Comparison of ENCODE assay signal across 7 cellular contexts in the genomic region with DNA sequence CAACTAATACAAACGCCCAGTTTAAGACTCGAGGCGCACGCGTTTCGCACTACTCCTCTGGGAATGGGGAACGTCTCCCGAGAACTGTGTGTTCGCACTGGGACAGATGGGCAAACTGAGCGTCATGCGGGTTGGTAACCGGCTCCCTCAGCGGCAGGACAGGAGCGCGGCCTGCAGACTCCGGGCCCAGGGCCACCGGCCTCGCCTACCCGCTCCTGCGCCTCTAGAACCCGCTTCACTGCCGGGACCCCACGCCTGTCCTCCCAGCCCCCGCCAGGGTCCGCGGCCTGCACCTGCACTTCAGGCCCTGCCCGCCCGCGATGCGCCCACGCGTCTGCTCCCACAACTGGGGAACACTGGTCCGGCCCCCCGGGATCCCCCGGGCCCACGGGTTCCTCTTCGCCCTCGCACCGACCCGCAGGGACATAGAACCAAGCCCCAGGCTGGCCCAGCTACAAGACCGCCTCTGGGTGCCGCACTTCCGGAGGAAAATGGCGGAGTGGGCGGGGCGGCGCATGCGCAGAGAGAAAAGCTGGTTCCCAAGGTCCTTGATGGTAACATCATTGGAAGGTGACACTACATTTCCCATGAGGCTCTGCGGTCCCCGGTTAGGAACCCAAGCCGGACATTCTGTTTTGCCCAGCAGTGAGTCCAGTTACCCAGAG. TPM values are rescaled to one million over a fixed set of nuclear protein-coding genes. Genes with fewer than 3 reads are reported as not detected.
DNase-seq lines count a peak whose midpoint lies in the region; ATAC-seq and TF ChIP-seq lines count a peak whose summit lies in the region.
"Not testable (repeated sequence)": the region's sequence is repeated elsewhere in the genome, so short reads cannot be mapped to it uniquely, and the experiment has no call there.

A gene (minus strand): TSS at position 459 of the 665 bp plus-strand sequence. CDS start 2,187 bp downstream, outside the sequence.

- H3K4me1 ChIP-seq in esophagus (ENCODE audit: control insufficient read depth in 2 of 2, insufficient read depth in 2 of 2, low read length in 1 of 2) = not testable (repeated sequence)

- TF ChIP-seq POLR2A in GM18505 (IDR thresholded peaks at IDR 0.05; ENCODE audit: borderline replicate concordance, extremely low read depth, insufficient read depth, insufficient read length) = peak; percentile 60

- not testable (repeated sequence) for H3K4me1 Mint-ChIP-seq in T-helper 1 cell treated with Interleukin-12 subunit alpha and Interleukin-12 subunit beta and Interleukin-4 antibody, amounts not matched to agents 30 μg/mL and 1 μg/mL, for 36 hours (ENCODE audit: low read depth)

- H3K4me3 Mint-ChIP-seq in T-helper 1 cell treated with Interleukin-12 subunit alpha and Interleukin-12 subunit beta and Interleukin-4 antibody, amounts not matched to agents 30 μg/mL and 1 μg/mL, for 36 hours = peak within 1 kb of the TSS; percentile 82

- H3K27ac Mint-ChIP-seq in T-helper 1 cell treated with Interleukin-12 subunit alpha and Interleukin-12 subunit beta and Interleukin-4 antibody, amounts not matched to agents 30 μg/mL and 1 μg/mL, for 36 hours = peak within 1 kb of the TSS; percentile 87

- peaks cover 16% of the 10 kb centered on the region for H3K36me3 Mint-ChIP-seq in T-helper 1 cell treated with Interleukin-12 subunit alpha and Interleukin-12 subunit beta and Interleukin-4 antibody, amounts not matched to agents 30 μg/mL and 1 μg/mL, for 36 hours (ENCODE audit: low read depth)

- H3K27me3 Mint-ChIP-seq in T-helper 1 cell treated with Interleukin-12 subunit alpha and Interleukin-12 subunit beta and Interleukin-4 antibody, amounts not matched to agents 30 μg/mL and 1 μg/mL, for 36 hours (ENCODE audit: low read depth) = not testable (repeated sequence)

- H3K27me3 ChIP-seq in esophagus (ENCODE audit: control insufficient read depth in 1 of 2, insufficient read depth in 2 of 2, low read length in 2 of 2) = not testable (repeated sequence)

- DNase-seq in NCI-H1436 treated with DMSO at 0.1 percent for 48 hours (lab: John Stamatoyannopoulos, UW) (peak; percentile 28), mesenteric fat pad (ENCODE audit: low spot score) (peak; percentile 97)
- DNase-seq in activated gamma-delta T cell treated with anti-CD3 and anti-CD28 coated beads, Interleukin-2, amount 50 U/mL, for 16 hours (ENCODE audit: low read depth) = peak; percentile 88
- peak; percentile 81 to 94 for DNase-seq in stimulated activated CD4-positive, alpha-beta T cell treated with anti-CD3 and anti-CD28 coated beads, Interleukin-1b, Interleukin-23, amount 100 ng/mL, for 1 hour (ENCODE audit: low read depth in 2 of 2)

- ATAC-seq in GM18505 (IDR thresholded peaks at IDR 0.05; ENCODE audit: unreplicated experiment) = not testable (repeated sequence)

- peak within 1 kb of the TSS; percentile 70 to 79 for H3K4me3 ChIP-seq in esophagus (ENCODE audit: low read depth in 1 of 2, low read length in 2 of 2)

- 7 to 11% methylated on average over 45 to 51 of the region's 51 CpGs for WGBS in esophagus, 2 donors

- not testable (repeated sequence) for H3K36me3 ChIP-seq in esophagus (ENCODE audit: control insufficient read depth in 2 of 2, insufficient read depth in 2 of 2, low read length in 1 of 2)

- H3K27ac ChIP-seq in esophagus (ENCODE audit: low read depth in 2 of 2, low read length in 1 of 2) = peak within 1 kb of the TSS; percentile 60 to 93

- peaks cover 31% of the 10 kb centered on the region for H3K9me3 Mint-ChIP-seq in T-helper 1 cell treated with Interleukin-12 subunit alpha and Interleukin-12 subunit beta and Interleukin-4 antibody, amounts not matched to agents 30 μg/mL and 1 μg/mL, for 36 hours

- H3K9me3 ChIP-seq in esophagus (ENCODE audit: control insufficient read depth in 2 of 2, insufficient read depth in 1 of 2, low read depth in 1 of 2, low read length in 1 of 2) = not testable (repeated sequence)

RNA-seq across cellular contexts. Expression of the gene that starts here (rescaled TPM):
- polyA plus RNA-seq in esophagus = 1 to 10 TPM; 3.1 to 4.3 TPM
- 8.4 TPM for total RNA-seq in mesenteric fat pad

Comparison
In these comparisons a context has a peak if more than half of its experiments do, and no peak if none do; other contexts are left out.
1. DNase-seq: peak in every context shown above with its lines; median percentile 97 in mesenteric fat pad; 88 in activated gamma-delta T cell treated with anti-CD3 and anti-CD28 coated beads, Interleukin-2, amount 50 U/mL, for 16 hours; 88 in stimulated activated CD4-positive, alpha-beta T cell treated with anti-CD3 and anti-CD28 coated beads, Interleukin-1b, Interleukin-23, amount 100 ng/mL, for 1 hour; 28 in NCI-H1436 treated with DMSO at 0.1 percent for 48 hours.